ENCODE assay signal across 27 cellular contexts in genomic region chr9:106668534-106668933, GRCh38.
"Had no signal": no experiment of that assay in that cellular context is flagged by ENCODE, and none has a peak within 500 bp of the region (broad histone marks: within the 10 kb centered on the region; RNA-seq: fewer than 3 reads in every experiment).

No MANE protein-coding gene starts in this region.

- H3K4me1 ChIP-seq: left lung, lower lobe of right lung, pancreas, right lobe of liver, tibial nerve, uterus had no signal

- H3K27ac ChIP-seq: left lung, lower lobe of right lung, pancreas, psoas muscle, right lobe of liver, tibial nerve, uterus had no signal

- DNase-seq: hippocampal formation; immature natural killer cell; kidney; left colon; left lung; lower lobe of right lung; mammary epithelial cell; mesenchymal stem cell; naive B cell; natural killer cell; nephron progenitor cell; nucleus accumbens; pancreas; psoas muscle; right lobe of liver; stimulated activated CD4-positive, alpha-beta T cell treated with anti-CD3 and anti-CD28 coated beads, Interleukin-1b, Interleukin-23, amount 100 ng/mL, for 48 hours; stimulated activated CD4-positive, alpha-beta T cell treated with anti-CD3 and anti-CD28 coated beads, Interleukin-2, amount 100 ng/mL, for 48 hours; stimulated activated CD4-positive, alpha-beta T cell treated with anti-CD3 and anti-CD28 coated beads, Interleukin-4, amount 100 ng/mL, for 4 hours; stimulated activated CD8-positive, alpha-beta memory T cell treated with anti-CD3 and anti-CD28 coated beads, Interleukin-4, amount 100 ng/mL, for 48 hours; stimulated activated naive CD4-positive, alpha-beta T cell treated with Interleukin-2 at 50 U/mL for 16 hours; stimulated activated naive CD8-positive, alpha-beta T cell treated with anti-CD3 and anti-CD28 coated beads, Interleukin-15, amount 100 ng/mL, for 72 hours; substantia nigra; uterus had no signal

- H3K36me3 ChIP-seq: left lung, lower lobe of right lung, pancreas, right lobe of liver, tibial nerve, uterus had no signal

- H3K9me3 ChIP-seq: left lung, lower lobe of right lung, pancreas, psoas muscle, right lobe of liver, tibial nerve, uterus had no signal

- H3K4me3 ChIP-seq: left lung, lower lobe of right lung, pancreas, psoas muscle, right lobe of liver, smooth muscle cell, tibial nerve, uterus had no signal

- FAIRE-seq: islet of Langerhans, kidney, pancreas had no signal

- ATAC-seq: left colon; left lung; lower lobe of right lung; natural killer cell; pancreas; psoas muscle; right lobe of liver; stimulated activated memory B cell treated with anti-CD40 and anti-IgM and Interleukin-4, amounts not matched to agents 10 μg/mL and 1 μg/mL and 100 μg/mL, for 72 hours; stimulated activated naive CD8-positive, alpha-beta T cell treated with anti-CD3 and anti-CD28 coated beads, Interleukin-15, amount 100 ng/mL, for 72 hours had no signal

- H3K4me2 ChIP-seq: smooth muscle cell had no signal

- H3K27me3 ChIP-seq: left lung, pancreas, right lobe of liver, tibial nerve, uterus had no signal
